15 cellular contexts compared by ENCODE assay signal in genomic region chr7:27709137-27710075, GRCh38. TPM values are rescaled to one million over a fixed set of nuclear protein-coding genes. Genes with fewer than 3 reads are reported as not detected.
DNase-seq lines count a peak whose midpoint lies in the region; ATAC-seq, FAIRE-seq and TF ChIP-seq lines count a peak whose summit lies in the region.
"Had no signal": no experiment of that assay in that cellular context is flagged by ENCODE, and none has a peak within 500 bp of the region (broad histone marks: within the 10 kb centered on the region; RNA-seq: fewer than 3 reads in every experiment).

No MANE protein-coding gene starts in this region.

- H3K27ac ChIP-seq in dorsolateral prefrontal cortex: no peak overlapping the region
- H3K27ac ChIP-seq: cardiac muscle cell, HL-60, ovary, stomach had no signal

- H3K27me3 Mint-ChIP-seq in activated T-helper 17 cell treated with anti-CD3 and anti-CD28 coated beads, Interleukin-2, amount 50 U/mL, for 72 hours: peaks cover 10% of the 10 kb centered on the region

- TF ChIP-seq POLR2A in GM12892 (IDR thresholded peaks at IDR 0.05; ENCODE audit: low read depth, low read length): no peak

- no peak overlapping the region for H3K4me3 Mint-ChIP-seq in activated T-helper 17 cell treated with anti-CD3 and anti-CD28 coated beads, Interleukin-2, amount 50 U/mL, for 72 hours
- H3K4me3 Mint-ChIP-seq: CD4-positive, alpha-beta T cell had no signal

- no peak for FAIRE-seq in GM12892 (lab: Jason Lieb, UNC)

- in situ Hi-C loops in G401 (cut with HindIII; ENCODE audit: low sequenced_read_pairs): no loop called here

- H3K4me1 Mint-ChIP-seq in activated T-helper 17 cell treated with anti-CD3 and anti-CD28 coated beads, Interleukin-2, amount 50 U/mL, for 72 hours: no peaks in the 10 kb centered on the region

- peak overlapping the region; percentile 4 for H3K27ac Mint-ChIP-seq in activated T-helper 17 cell treated with anti-CD3 and anti-CD28 coated beads, Interleukin-2, amount 50 U/mL, for 72 hours
- H3K27ac Mint-ChIP-seq: CD4-positive, alpha-beta T cell had no signal

- no peaks in the 10 kb centered on the region for H3K9me3 Mint-ChIP-seq in activated T-helper 17 cell treated with anti-CD3 and anti-CD28 coated beads, Interleukin-2, amount 50 U/mL, for 72 hours
- H3K9me3 Mint-ChIP-seq: CD4-positive, alpha-beta T cell had no signal

- no peak overlapping the region for H3K4me3 ChIP-seq in dorsolateral prefrontal cortex
- H3K4me3 ChIP-seq: cardiac muscle cell, ovary, stomach had no signal

- no peaks in the 10 kb centered on the region for H3K36me3 Mint-ChIP-seq in activated T-helper 17 cell treated with anti-CD3 and anti-CD28 coated beads, Interleukin-2, amount 50 U/mL, for 72 hours (ENCODE audit: low read depth)

- ATAC-seq in activated T-helper 17 cell treated with anti-CD3 and anti-CD28 coated beads, Interleukin-2, amount 50 U/mL, for 72 hours (replicated peaks): peak; percentile 70
- ATAC-seq in HG03521 (IDR thresholded peaks at IDR 0.05; ENCODE audit: unreplicated experiment): no peak

- peaks cover 0 to 5% (median 0%) of the 10 kb centered on the region in 45 donors for H3K27me3 ChIP-seq in dorsolateral prefrontal cortex
- H3K27me3 ChIP-seq: cardiac muscle cell, ovary, stomach had no signal

- intact Hi-C loops in dorsolateral prefrontal cortex (cut with DNase I): no loop called here

- TF ChIP-seq CTCF in dorsolateral prefrontal cortex (IDR thresholded peaks at IDR 0.05 in 54 of 56, conservative IDR thresholded peaks at IDR 0.05 in 2 of 56; ENCODE audit: low read depth in 1 of 56, partially characterized antibody in 56 of 56): no peak

- DNase-seq in A172 (ENCODE audit: low spot score) (peak; percentile 62), G401 (ENCODE audit: low spot score) (peak; percentile 4), foreskin melanocyte (peak; percentile 92), GM12892 (ENCODE audit: insufficient read length) (no peak), dorsolateral prefrontal cortex (no peak), NCI-H82 treated with DMSO at 0.1 percent for 48 hours (lab: John Stamatoyannopoulos, UW; ENCODE audit: unreplicated experiment) (no peak)
- DNase-seq: CD4-positive, alpha-beta T cell; NCI-H1694; stimulated activated CD4-positive, alpha-beta T cell treated with anti-CD3 and anti-CD28 coated beads, Interleukin-2, amount 100 ng/mL, for 24 hours; stomach had no signal

RNA-seq across cellular contexts. Expression of gene TAX1BP1, which starts 30.6 kb away (rescaled TPM):
- total RNA-seq in A172 (2014; rRNA removed; shearing (Covaris generic)): 159 and 174 TPM in 2 replicates
- 25.0 and 27.0 TPM in 2 replicates for total RNA-seq in G401 (2014; rRNA removed; shearing (Covaris generic))
- total RNA-seq in activated T-helper 17 cell treated with anti-CD3 and anti-CD28 coated beads, Interleukin-2, amount 50 U/mL, for 72 hours: 100 to 1,000 TPM; 100 to 151 TPM
- 61.8 TPM for polyA plus RNA-seq in GM12892 (2012; ENCODE audit: missing spikeins)
- 100 to 1,000 TPM in 117 of 120 experiments, 10 to 100 TPM in 3; 83.6 to 164 (median 133) TPM for total RNA-seq in dorsolateral prefrontal cortex

RNA-seq across cellular contexts. Expression of gene HIBADH, which starts 46.7 kb away (rescaled TPM):
- total RNA-seq in A172 (2014; rRNA removed; shearing (Covaris generic)): 120 and 123 TPM in 2 replicates
- 96.8 and 105 TPM in 2 replicates for total RNA-seq in G401 (2014; rRNA removed; shearing (Covaris generic))
- total RNA-seq in activated T-helper 17 cell treated with anti-CD3 and anti-CD28 coated beads, Interleukin-2, amount 50 U/mL, for 72 hours: 10 to 100 TPM; 12.0 to 12.1 TPM
- 27.9 TPM for polyA plus RNA-seq in GM12892 (2012; ENCODE audit: missing spikeins)
- total RNA-seq in dorsolateral prefrontal cortex: 10 to 100 TPM; 15.1 to 29.9 (median 20.1) TPM

Comparison
In these comparisons a context has a peak if more than half of its experiments do, and no peak if none do; other contexts are left out.
1. DNase-seq: peak in A172 (single experiment), G401 (single experiment) and foreskin melanocyte (single experiment); none in GM12892 (single experiment), dorsolateral prefrontal cortex (0 of 10) and NCI-H82 treated with DMSO at 0.1 percent for 48 hours (single experiment).